In genomic region chr16:12417830-12418229, GRCh38 we compare ENCODE assay signal across 24 cellular contexts.
DNase-seq lines count a peak whose midpoint lies in the region; ATAC-seq, FAIRE-seq and TF ChIP-seq lines count a peak whose summit lies in the region.
"Had no signal": no experiment of that assay in that cellular context is flagged by ENCODE, and none has a peak within 500 bp of the region (broad histone marks: within the 10 kb centered on the region; RNA-seq: fewer than 3 reads in every experiment).

No MANE protein-coding gene starts in this region.

- no peaks in the 10 kb centered on the region for H3K27me3 Mint-ChIP-seq in activated CD4-positive, alpha-beta memory T cell treated with anti-CD3 and anti-CD28 coated beads for 36 hours

- no peak for ATAC-seq in HG03521 (IDR thresholded peaks at IDR 0.05; ENCODE audit: unreplicated experiment)
- no peak for ATAC-seq in HG03460 (IDR thresholded peaks at IDR 0.05; ENCODE audit: unreplicated experiment)
- ATAC-seq: HCT116 had no signal

- H3K4me3 ChIP-seq in BLaER1 (no peak overlapping the region), endothelial cell of umbilical vein (replicated peaks in 1 of 3; ENCODE audit: insufficient read depth in 1 of 3, low read depth in 1 of 3, low read length in 3 of 3) (no peak overlapping the region)
- H3K4me3 ChIP-seq: PC-9 had no signal

- H3K4me1 ChIP-seq in BLaER1 (peaks cover 100% of the 10 kb centered on the region), endothelial cell of umbilical vein (ENCODE audit: control insufficient read depth, extremely low read depth, insufficient read depth, low read length) (peaks cover 12% of the 10 kb centered on the region)
- H3K4me1 ChIP-seq: BE2C had no signal

- no peak overlapping the region for H3K4me3 Mint-ChIP-seq in activated CD4-positive, alpha-beta memory T cell treated with anti-CD3 and anti-CD28 coated beads for 36 hours

- FAIRE-seq in endothelial cell of umbilical vein (lab: Jason Lieb, UNC), result no peak
- FAIRE-seq: H1 had no signal

- DNase-seq in RPMI7951 (ENCODE audit: low read depth) (peak; percentile 71), endothelial cell of umbilical vein (ENCODE audit: low read depth, low spot score) (no peak), pulmonary artery endothelial cell (ENCODE audit: low read depth, low spot score) (peak; percentile 5)
- no peak for DNase-seq in activated CD4-positive, alpha-beta memory T cell treated with anti-CD3 and anti-CD28 coated beads for 36 hours
- DNase-seq: 8988T; ACHN; BE2C; Calu3; DMS79 treated with DMSO at 0.1 percent for 48 hours; NCI-H1105 treated with DMSO at 0.1 percent for 48 hours; NCI-H146; NCI-H1930; NCI-H2107; NCI-H524; NCI-H82; NK-92 treated with Interleukin-12 subunit alpha and Interleukin-12 subunit beta, amount 100 ng/mL, for 24 hours; PC-9; RPMI8226; SHP77 had no signal

- CTCF ChIA-PET in endothelial cell of umbilical vein (lab: Charles Lee), result interaction anchor here (1.0 to 1.2 kb wide), 3 partner anchors 77 to 323 kb away, joined by 3 to 4 read pairs (median 4); no protein-coding TSS in a partner anchor
- CTCF ChIA-PET in activated CD4-positive, alpha-beta memory T cell treated with anti-CD3 and anti-CD28 coated beads for 36 hours (lab: Charles Lee), result no interaction called here

- no peaks in the 10 kb centered on the region for H3K9me1 ChIP-seq in endothelial cell of umbilical vein (replicated peaks; ENCODE audit: control insufficient read depth, extremely low read depth, insufficient read depth, low read length)

- no TSS peak for BruUV-seq in endothelial cell of umbilical vein (replicated peaks; lab: Mats Ljungman, UMichigan)

- POLR2A ChIA-PET in endothelial cell of umbilical vein (lab: Charles Lee), result interaction anchor here (0.9 to 1.2 kb wide), 2 partner anchors 11 to 12 kb away, joined by 3 to 4 read pairs; no protein-coding TSS in a partner anchor
- POLR2A ChIA-PET in activated CD4-positive, alpha-beta memory T cell treated with anti-CD3 and anti-CD28 coated beads for 36 hours (lab: Charles Lee), result no interaction called here

- peaks cover 7% of the 10 kb centered on the region for H3K36me3 Mint-ChIP-seq in activated CD4-positive, alpha-beta memory T cell treated with anti-CD3 and anti-CD28 coated beads for 36 hours

- no peaks in the 10 kb centered on the region for H3K9me3 Mint-ChIP-seq in activated CD4-positive, alpha-beta memory T cell treated with anti-CD3 and anti-CD28 coated beads for 36 hours

- TF ChIP-seq CTCF in endothelial cell of umbilical vein (IDR thresholded peaks at IDR 0.05; ENCODE audit: extremely low read depth in 1 of 2, insufficient read depth in 1 of 2, low read depth in 1 of 2, low read length in 2 of 2), result no peak

- H3K27me3 ChIP-seq in BLaER1, result no peaks in the 10 kb centered on the region
- no peaks in the 10 kb centered on the region for H3K27me3 ChIP-seq in endothelial cell of umbilical vein (ENCODE audit: control insufficient read depth in 2 of 2, insufficient read depth in 2 of 2, low read length in 2 of 2)
- H3K27me3 ChIP-seq: BE2C had no signal

- no peak for TF ChIP-seq POLR2A in endothelial cell of umbilical vein (IDR thresholded peaks at IDR 0.05; ENCODE audit: low read depth, low read length)

- dilution Hi-C loops in endothelial cell of umbilical vein (cut with MboI; ENCODE audit: extremely low pct_ligation_motif_present, low sequenced_read_pairs), result no loop called here

- no peak overlapping the region for H3K27ac ChIP-seq in BLaER1
- no peak overlapping the region for H3K27ac ChIP-seq in endothelial cell of umbilical vein (ENCODE audit: insufficient read depth, low read depth, low read length)
- H3K27ac ChIP-seq: PC-9 had no signal

- H3K27ac Mint-ChIP-seq in activated CD4-positive, alpha-beta memory T cell treated with anti-CD3 and anti-CD28 coated beads for 36 hours, result no peak overlapping the region

- H3K9ac ChIP-seq in BLaER1 (no peak overlapping the region), endothelial cell of umbilical vein (replicated peaks; ENCODE audit: extremely low read depth, insufficient read depth, low read length) (no peak overlapping the region)

- no peak overlapping the region for H2AFZ ChIP-seq in endothelial cell of umbilical vein (ENCODE audit: low read depth, low read length)
- H2AFZ ChIP-seq: PC-9 had no signal

- intact Hi-C loops in endothelial cell of umbilical vein (cut with micrococcal nuclease), result loop anchor here (1.0 kb wide), 1 partner anchor 12 kb away; no protein-coding TSS in a partner anchor
- intact Hi-C loops in activated CD4-positive, alpha-beta memory T cell treated with anti-CD3 and anti-CD28 coated beads for 36 hours (cut with micrococcal nuclease), result no loop called here

- H3K9me3 ChIP-seq in BLaER1 (no peaks in the 10 kb centered on the region), endothelial cell of umbilical vein (replicated peaks; ENCODE audit: control insufficient read depth, insufficient read depth, low read length) (no peaks in the 10 kb centered on the region)
- H3K9me3 ChIP-seq: BE2C had no signal

- H3K4me2 ChIP-seq in BLaER1 (peak overlapping the region; percentile 25; the same call in 1 of the 2 replicates), endothelial cell of umbilical vein (ENCODE audit: insufficient read depth, low read length) (peak overlapping the region; percentile 22)
- H3K4me2 ChIP-seq: PC-9 had no signal

- H3K79me2 ChIP-seq in endothelial cell of umbilical vein (ENCODE audit: control insufficient read depth, insufficient read depth, low read length), result no peaks in the 10 kb centered on the region

- H4K20me1 ChIP-seq in BLaER1 (no peaks in the 10 kb centered on the region), endothelial cell of umbilical vein (replicated peaks; ENCODE audit: control insufficient read depth, extremely low read depth, insufficient read depth, low read length) (no peaks in the 10 kb centered on the region)

- H3K36me3 ChIP-seq in BLaER1 (peaks cover 48% of the 10 kb centered on the region), endothelial cell of umbilical vein (ENCODE audit: control insufficient read depth in 2 of 2, extremely low read depth in 1 of 2, insufficient read depth in 2 of 2, low read length in 2 of 2) (no peaks in the 10 kb centered on the region)
- H3K36me3 ChIP-seq: BE2C had no signal

- H3K4me1 Mint-ChIP-seq in activated CD4-positive, alpha-beta memory T cell treated with anti-CD3 and anti-CD28 coated beads for 36 hours (ENCODE audit: low read depth), result no peaks in the 10 kb centered on the region

TF ChIP-seq in endothelial cell of umbilical vein, 7 proteins besides CTCF, POLR2A, EP300 and RAD21:
- TF ChIP-seq POLR2AphosphoS5 (IDR thresholded peaks at IDR 0.05; ENCODE audit: insufficient read depth, low read depth, low read length) (no peak), MYC (IDR thresholded peaks at IDR 0.05; ENCODE audit: low read depth, low read length) (no peak)
TF ChIP-seq in endothelial cell of umbilical vein: peak in this region for 0.

Comparison
In these comparisons a context has a peak if more than half of its experiments do, and no peak if none do; other contexts are left out.
1. DNase-seq: peak in RPMI7951 (single experiment) and pulmonary artery endothelial cell (single experiment); none in endothelial cell of umbilical vein (single experiment) and activated CD4-positive, alpha-beta memory T cell treated with anti-CD3 and anti-CD28 coated beads for 36 hours (single experiment).